8 cellular contexts compared by ENCODE assay signal in genomic region chr5:17216974-17217325, GRCh38. TPM values are rescaled to one million over a fixed set of nuclear protein-coding genes. Genes with fewer than 3 reads are reported as not detected.
DNase-seq lines count a peak whose midpoint lies in the region; ATAC-seq and TF ChIP-seq lines count a peak whose summit lies in the region.

No MANE protein-coding gene starts in this region.

- H3K27me3 Mint-ChIP-seq in activated T-cell treated with anti-CD3 and anti-CD28 coated beads, Interleukin-2, amount 50 U/mL, for 4 hours (ENCODE audit: low read depth): peaks cover 38% of the 10 kb centered on the region

- intact Hi-C loops in posterior cingulate gyrus (cut with DNase I): loop anchor here (1.0 to 2.0 kb wide), 3 partner anchors 896 to 1097 kb away; no protein-coding TSS in a partner anchor

- ATAC-seq in activated T-cell treated with anti-CD3 and anti-CD28 coated beads, Interleukin-2, amount 50 U/mL, for 4 hours: peak in 1 of 2 donors; percentile 6
- ATAC-seq in SK-N-SH treated with all-trans-retinoic acid at 6 μM for 48 hours: peak; percentile 38

- H3K4me1 Mint-ChIP-seq in activated T-cell treated with anti-CD3 and anti-CD28 coated beads, Interleukin-2, amount 50 U/mL, for 4 hours (ENCODE audit: low read depth): peaks cover 12% of the 10 kb centered on the region

- TF ChIP-seq CTCF in foreskin fibroblast (IDR thresholded peaks at IDR 0.05; ENCODE audit: low read depth, low read length) (no peak), GM20000 (IDR thresholded peaks at IDR 0.05; ENCODE audit: extremely low read depth, missing control alignments) (no peak)

- DNase-seq in activated T-cell treated with anti-CD3 and anti-CD28 coated beads, Interleukin-2, amount 50 U/mL, for 4 hours: no peak
- no peak for DNase-seq in activated T-cell treated with anti-CD3 and anti-CD28 coated beads, Interleukin-2, amount 50 U/mL, for 1 hour
- DNase-seq in foreskin fibroblast (peak; percentile 27 to 63), posterior cingulate gyrus (peak in 7 of 10 donors; percentile 31 to 90 (median 40)), GM20000 (ENCODE audit: low spot score) (no peak), RKO (ENCODE audit: low spot score) (no peak)
- no peak for DNase-seq in activated effector memory CD4-positive, alpha-beta T cell treated with Interleukin-2 at 50 U/mL for 16 hours

- H3K36me3 Mint-ChIP-seq in activated T-cell treated with anti-CD3 and anti-CD28 coated beads, Interleukin-2, amount 50 U/mL, for 4 hours (ENCODE audit: insufficient read depth): no peaks in the 10 kb centered on the region

- peak overlapping the region; percentile 54 to 72 for H3K4me3 ChIP-seq in foreskin fibroblast (ENCODE audit: low read depth in 1 of 2, low read length in 2 of 2)

- peak overlapping the region; percentile 69 for H3K4me3 Mint-ChIP-seq in activated T-cell treated with anti-CD3 and anti-CD28 coated beads, Interleukin-2, amount 50 U/mL, for 4 hours

- no peaks in the 10 kb centered on the region for H3K9me3 Mint-ChIP-seq in activated T-cell treated with anti-CD3 and anti-CD28 coated beads, Interleukin-2, amount 50 U/mL, for 4 hours

TF ChIP-seq in SK-N-SH treated with all-trans-retinoic acid at 6 μM for 48 hours, 23 proteins besides CTCF, POLR2A, EP300 and RAD21:
- TF ChIP-seq PPARA (CRISPR knock-in tag; IDR thresholded peaks at IDR 0.05; ENCODE audit: borderline replicate concordance): no peak
- no peak for TF ChIP-seq TOX (CRISPR knock-in tag; IDR thresholded peaks at IDR 0.05; ENCODE audit: borderline replicate concordance)
- no peak for TF ChIP-seq ZFP30 (CRISPR knock-in tag; IDR thresholded peaks at IDR 0.05)
- TF ChIP-seq ZFP3 (CRISPR knock-in tag; IDR thresholded peaks at IDR 0.05): no peak
- TF ChIP-seq TCF4 (CRISPR knock-in tag; IDR thresholded peaks at IDR 0.05; ENCODE audit: borderline replicate concordance): no peak
- no peak for TF ChIP-seq OSR1 (CRISPR knock-in tag; IDR thresholded peaks at IDR 0.05)
- TF ChIP-seq SNAI2 (CRISPR knock-in tag; IDR thresholded peaks at IDR 0.05): no peak
- TF ChIP-seq BACH2 (CRISPR knock-in tag; IDR thresholded peaks at IDR 0.05; ENCODE audit: borderline replicate concordance): no peak
- TF ChIP-seq TSHZ2 (CRISPR knock-in tag; IDR thresholded peaks at IDR 0.05): no peak
- TF ChIP-seq CSRNP3 (CRISPR knock-in tag; IDR thresholded peaks at IDR 0.05): no peak
- no peak for TF ChIP-seq POU6F1 (CRISPR knock-in tag; IDR thresholded peaks at IDR 0.05; ENCODE audit: borderline replicate concordance, low read depth)
- no peak for TF ChIP-seq ZNF70 (CRISPR knock-in tag; IDR thresholded peaks at IDR 0.05)
- no peak for TF ChIP-seq ESRRG (CRISPR knock-in tag; IDR thresholded peaks at IDR 0.05)
TF ChIP-seq in SK-N-SH treated with all-trans-retinoic acid at 6 μM for 48 hours: peak in this region for 0.

RNA-seq across cellular contexts. Expression of gene BASP1, which starts 0.5 kb away (rescaled TPM):
- 10 to 100 TPM in 1 of 3 donors, 1 to 10 TPM in 2; 4.3 to 12.3 (median 4.7) TPM for total RNA-seq in activated T-cell treated with anti-CD3 and anti-CD28 coated beads, Interleukin-2, amount 50 U/mL, for 4 hours

Comparison
In these comparisons a context has a peak if more than half of its experiments do, and no peak if none do; other contexts are left out.
1. DNase-seq: peak in foreskin fibroblast (2 of 2) and posterior cingulate gyrus (7 of 10); none in activated T-cell treated with anti-CD3 and anti-CD28 coated beads, Interleukin-2, amount 50 U/mL, for 4 hours (single experiment), activated T-cell treated with anti-CD3 and anti-CD28 coated beads, Interleukin-2, amount 50 U/mL, for 1 hour (single experiment), GM20000 (single experiment), RKO (single experiment) and activated effector memory CD4-positive, alpha-beta T cell treated with Interleukin-2 at 50 U/mL for 16 hours (single experiment).